Comparison of ENCODE assay signal across 8 cellular contexts in the genomic region with DNA sequence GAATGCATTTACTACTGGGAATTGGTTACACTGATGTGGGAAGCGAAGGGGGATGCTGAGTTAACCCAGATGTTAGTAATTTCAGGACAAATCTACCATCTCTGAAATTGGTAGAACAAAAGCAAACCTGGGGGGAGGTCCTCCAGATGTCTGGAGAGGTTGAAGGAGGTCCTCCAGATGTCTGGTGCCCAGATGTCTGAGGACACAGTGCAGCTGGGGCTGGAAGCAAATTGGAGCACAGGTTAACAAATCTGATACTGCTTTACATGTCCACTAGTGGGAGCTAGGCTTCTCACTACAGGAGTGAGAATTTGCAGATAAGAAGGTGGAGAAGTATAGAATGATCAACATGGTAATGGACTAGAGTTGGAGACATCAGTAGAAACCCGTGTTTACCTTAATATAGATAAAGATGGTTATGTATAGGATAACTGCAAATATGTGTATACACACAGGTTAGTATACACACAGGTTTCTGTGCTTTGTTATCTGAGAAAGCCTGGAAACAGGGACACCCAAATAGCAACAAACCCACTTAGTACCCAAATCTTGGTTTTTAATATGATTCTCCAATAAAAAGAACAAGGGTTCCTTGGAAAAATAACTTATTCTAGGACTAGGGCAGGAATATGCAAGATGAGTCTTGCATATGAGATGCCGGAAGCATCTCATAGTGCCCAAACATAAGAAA.
DNase-seq lines count a peak whose midpoint lies in the region; ATAC-seq, FAIRE-seq and TF ChIP-seq lines count a peak whose summit lies in the region.

No MANE protein-coding gene starts in this region.

- no peak overlapping the region for H4K5ac ChIP-seq in mesendoderm (ENCODE audit: low read length)

- H3K4me3 Mint-ChIP-seq in activated CD4-positive, alpha-beta memory T cell treated with anti-CD3 and anti-CD28 coated beads, Interleukin-2, amount 10 ng/mL, durations not matched to agents 7 days and 5 days, result no peak overlapping the region
- no peak overlapping the region for H3K4me3 Mint-ChIP-seq in activated T-helper 2 cell treated with anti-CD3 and anti-CD28 coated beads, Interferon-gamma antibody, Interleukin-2, Interleukin-4, amounts not matched to agents 10 μg/mL and 5 μg/mL and 100 μg/mL, durations not matched to agents 14 hours and 24 hours and 36 hours (ENCODE audit: low read depth)

- H2AK5ac ChIP-seq in mesendoderm (ENCODE audit: low read length), result no peak overlapping the region

- peak; percentile 50 for FAIRE-seq in GM12891 (lab: Jason Lieb, UNC)

- no peak overlapping the region for H2AFZ ChIP-seq in SU-DHL-6 (ENCODE audit: low read depth, low read length, severe bottlenecking)

- H2BK5ac ChIP-seq in mesendoderm (ENCODE audit: low read length), result no peak overlapping the region

- no peak overlapping the region for H3K9ac ChIP-seq in SU-DHL-6 (ENCODE audit: low read length)
- H3K9ac ChIP-seq in mesendoderm (ENCODE audit: low read length), result no peak overlapping the region

- no CpG with 5 or more reads among the region's 3 CpGs for WGBS in mesendoderm (ENCODE audit: extremely low coverage, insufficient coverage, low lambda C conversion rate)

- no peak overlapping the region for H3K18ac ChIP-seq in mesendoderm (ENCODE audit: low read length)

- no peaks in the 10 kb centered on the region for H3K79me1 ChIP-seq in mesendoderm (ENCODE audit: low read length)

- no peak overlapping the region for H3K27ac Mint-ChIP-seq in activated CD4-positive, alpha-beta memory T cell treated with anti-CD3 and anti-CD28 coated beads, Interleukin-2, amount 10 ng/mL, durations not matched to agents 7 days and 5 days
- H3K27ac Mint-ChIP-seq in activated T-helper 2 cell treated with anti-CD3 and anti-CD28 coated beads, Interferon-gamma antibody, Interleukin-2, Interleukin-4, amounts not matched to agents 10 μg/mL and 5 μg/mL and 100 μg/mL, durations not matched to agents 14 hours and 24 hours and 36 hours, result no peak overlapping the region

- H3K79me2 ChIP-seq in SU-DHL-6 (ENCODE audit: insufficient read depth, low read length) (no peaks in the 10 kb centered on the region), mesendoderm (ENCODE audit: control insufficient read depth, insufficient read depth, low read length) (no peaks in the 10 kb centered on the region)

- H3K36me3 ChIP-seq in SU-DHL-6 (ENCODE audit: low read length) (no peaks in the 10 kb centered on the region), mesendoderm (ENCODE audit: control insufficient read depth, insufficient read depth, low read length) (no peaks in the 10 kb centered on the region)

- no peak overlapping the region for H4K8ac ChIP-seq in mesendoderm (ENCODE audit: low read depth, low read length)

- CTCF ChIA-PET in activated CD4-positive, alpha-beta memory T cell treated with anti-CD3 and anti-CD28 coated beads, Interleukin-2, amount 10 ng/mL, durations not matched to agents 7 days and 5 days (lab: Charles Lee), result no interaction called here

- no peak overlapping the region for H3K4me3 ChIP-seq in SU-DHL-6 (ENCODE audit: insufficient read depth, low read length, poor library complexity, severe bottlenecking)
- no peak overlapping the region for H3K4me3 ChIP-seq in mesendoderm (ENCODE audit: low read length)

- no peaks in the 10 kb centered on the region for H3F3A ChIP-seq in SU-DHL-6 (ENCODE audit: insufficient read depth)

- DNase-seq in GM12891 (ENCODE audit: insufficient read length, low spot score) (no peak), mesendoderm (peak; percentile 40)
- no peak for DNase-seq in activated CD4-positive, alpha-beta memory T cell treated with anti-CD3 and anti-CD28 coated beads, Interleukin-2, amount 10 ng/mL, durations not matched to agents 7 days and 5 days
- DNase-seq in activated T-helper 2 cell treated with anti-CD3 and anti-CD28 coated beads, Interferon-gamma antibody, Interleukin-2, Interleukin-4, amounts not matched to agents 10 μg/mL and 5 μg/mL and 100 μg/mL, durations not matched to agents 14 hours and 24 hours and 36 hours (ENCODE audit: low spot score), result no peak
- DNase-seq in activated naive CD4-positive, alpha-beta T cell treated with anti-CD3 and anti-CD28 coated beads, Interleukin-2, amount 50 U/mL, for 16 hours, result no peak

- intact Hi-C loops in activated T-helper 2 cell treated with anti-CD3 and anti-CD28 coated beads, Interferon-gamma antibody, Interleukin-2, Interleukin-4, amounts not matched to agents 10 μg/mL and 5 μg/mL and 100 μg/mL, durations not matched to agents 14 hours and 24 hours and 36 hours (cut with micrococcal nuclease), result no loop called here

- ATAC-seq in HG02870 (IDR thresholded peaks at IDR 0.05; ENCODE audit: unreplicated experiment) (peak; percentile 57), GM21447 (IDR thresholded peaks at IDR 0.05; ENCODE audit: unreplicated experiment) (no peak)

- H3K27me3 Mint-ChIP-seq in activated CD4-positive, alpha-beta memory T cell treated with anti-CD3 and anti-CD28 coated beads, Interleukin-2, amount 10 ng/mL, durations not matched to agents 7 days and 5 days, result no peaks in the 10 kb centered on the region
- no peaks in the 10 kb centered on the region for H3K27me3 Mint-ChIP-seq in activated T-helper 2 cell treated with anti-CD3 and anti-CD28 coated beads, Interferon-gamma antibody, Interleukin-2, Interleukin-4, amounts not matched to agents 10 μg/mL and 5 μg/mL and 100 μg/mL, durations not matched to agents 14 hours and 24 hours and 36 hours (ENCODE audit: low read depth)

- TF ChIP-seq POLR2A in GM12891 (IDR thresholded peaks at IDR 0.05; ENCODE audit: low read depth, low read length), result no peak

- POLR2A ChIA-PET in activated CD4-positive, alpha-beta memory T cell treated with anti-CD3 and anti-CD28 coated beads, Interleukin-2, amount 10 ng/mL, durations not matched to agents 7 days and 5 days (lab: Charles Lee), result no interaction called here

- no peak overlapping the region for H3K23ac ChIP-seq in mesendoderm (ENCODE audit: low read length)

- no peak overlapping the region for H2BK120ac ChIP-seq in mesendoderm (ENCODE audit: low read depth, low read length)

- no peaks in the 10 kb centered on the region for H3K9me3 ChIP-seq in SU-DHL-6 (ENCODE audit: insufficient read depth, low read length)

- H3K27ac ChIP-seq in SU-DHL-6 (ENCODE audit: low read depth, low read length), result no peak overlapping the region
- no peak overlapping the region for H3K27ac ChIP-seq in mesendoderm (ENCODE audit: low read depth, low read length)

- no peaks in the 10 kb centered on the region for H3K4me1 ChIP-seq in mesendoderm (ENCODE audit: control insufficient read depth, low read depth, low read length)

- H4K20me1 ChIP-seq in SU-DHL-6 (ENCODE audit: low read depth, low read length), result no peaks in the 10 kb centered on the region

- no peak overlapping the region for H3K4me2 ChIP-seq in SU-DHL-6 (ENCODE audit: low read depth, low read length, poor library complexity, severe bottlenecking)
- H3K4me2 ChIP-seq in mesendoderm (ENCODE audit: low read length), result no peak overlapping the region

- TF ChIP-seq CTCF in SU-DHL-6 (IDR thresholded peaks at IDR 0.05; ENCODE audit: insufficient read depth, low read length, poor library complexity, severe bottlenecking), result peak; percentile 19

- no peaks in the 10 kb centered on the region for H3K4me1 Mint-ChIP-seq in activated CD4-positive, alpha-beta memory T cell treated with anti-CD3 and anti-CD28 coated beads, Interleukin-2, amount 10 ng/mL, durations not matched to agents 7 days and 5 days
- no peaks in the 10 kb centered on the region for H3K4me1 Mint-ChIP-seq in activated T-helper 2 cell treated with anti-CD3 and anti-CD28 coated beads, Interferon-gamma antibody, Interleukin-2, Interleukin-4, amounts not matched to agents 10 μg/mL and 5 μg/mL and 100 μg/mL, durations not matched to agents 14 hours and 24 hours and 36 hours (ENCODE audit: low read depth)

- no peak overlapping the region for H2BK15ac ChIP-seq in mesendoderm (replicated peaks; ENCODE audit: low read depth)

- H3K9me2 ChIP-seq in SU-DHL-6 (replicated peaks; ENCODE audit: insufficient read depth, low read length), result no peaks in the 10 kb centered on the region

- H3K27me3 ChIP-seq in SU-DHL-6 (ENCODE audit: low read length), result no peaks in the 10 kb centered on the region
- no peaks in the 10 kb centered on the region for H3K27me3 ChIP-seq in mesendoderm (ENCODE audit: insufficient read depth, low read length, poor library complexity)

- no peaks in the 10 kb centered on the region for H3K9me3 Mint-ChIP-seq in activated CD4-positive, alpha-beta memory T cell treated with anti-CD3 and anti-CD28 coated beads, Interleukin-2, amount 10 ng/mL, durations not matched to agents 7 days and 5 days
- H3K9me3 Mint-ChIP-seq in activated T-helper 2 cell treated with anti-CD3 and anti-CD28 coated beads, Interferon-gamma antibody, Interleukin-2, Interleukin-4, amounts not matched to agents 10 μg/mL and 5 μg/mL and 100 μg/mL, durations not matched to agents 14 hours and 24 hours and 36 hours, result no peaks in the 10 kb centered on the region

- H3K4ac ChIP-seq in mesendoderm (ENCODE audit: low read depth, low read length), result no peak overlapping the region

- H3K36me3 Mint-ChIP-seq in activated CD4-positive, alpha-beta memory T cell treated with anti-CD3 and anti-CD28 coated beads, Interleukin-2, amount 10 ng/mL, durations not matched to agents 7 days and 5 days (ENCODE audit: low read depth), result no peaks in the 10 kb centered on the region
- no peaks in the 10 kb centered on the region for H3K36me3 Mint-ChIP-seq in activated T-helper 2 cell treated with anti-CD3 and anti-CD28 coated beads, Interferon-gamma antibody, Interleukin-2, Interleukin-4, amounts not matched to agents 10 μg/mL and 5 μg/mL and 100 μg/mL, durations not matched to agents 14 hours and 24 hours and 36 hours (ENCODE audit: low read depth)

- no peak overlapping the region for H3K56ac ChIP-seq in mesendoderm (ENCODE audit: low read length)

TF ChIP-seq in GM12891, 5 proteins besides CTCF, POLR2A, EP300 and RAD21:
- TF ChIP-seq POLR2AphosphoS5 (IDR thresholded peaks at IDR 0.05; ENCODE audit: low read depth, low read length), result no peak
